Comparison of ENCODE assay signal across 2 cellular contexts in genomic region chr13:27981006-27981708, GRCh38.
TF ChIP-seq lines count a peak whose summit lies in the region.

No MANE protein-coding gene starts in this region.

TF ChIP-seq in GM23338, 12 proteins besides CTCF, POLR2A, EP300 and RAD21:
- no peak for TF ChIP-seq POLR2AphosphoS5 (IDR thresholded peaks at IDR 0.05; ENCODE audit: low read depth)
- peak; percentile 86 for TF ChIP-seq EZH2 (IDR thresholded peaks at IDR 0.05; ENCODE audit: low read depth, unreplicated experiment)

TF ChIP-seq in HepG2, 621 proteins besides CTCF, POLR2A, EP300 and RAD21:
- TF ChIP-seq KLF6 (CRISPR knock-in tag; IDR thresholded peaks at IDR 0.05): no peak
- TF ChIP-seq SIN3B (IDR thresholded peaks at IDR 0.05; ENCODE audit: low read length): no peak
- no peak for TF ChIP-seq IRF1 (CRISPR knock-in tag; IDR thresholded peaks at IDR 0.05; ENCODE audit: low read depth)
- TF ChIP-seq CREM (IDR thresholded peaks at IDR 0.05): no peak
- TF ChIP-seq CREM (CRISPR knock-in tag; IDR thresholded peaks at IDR 0.05): no peak
- no peak for TF ChIP-seq ZNF414 (CRISPR knock-in tag; IDR thresholded peaks at IDR 0.05)
- TF ChIP-seq NFE2L1 (CRISPR knock-in tag; IDR thresholded peaks at IDR 0.05; ENCODE audit: borderline replicate concordance): no peak
- TF ChIP-seq ZSCAN25 (CRISPR knock-in tag; IDR thresholded peaks at IDR 0.05): no peak
- no peak for TF ChIP-seq POLR2G (IDR thresholded peaks at IDR 0.05; ENCODE audit: low read depth, low read length)
- no peak for TF ChIP-seq PAF1 (CRISPR knock-in tag; IDR thresholded peaks at IDR 0.05)
- TF ChIP-seq SNAI1 (CRISPR knock-in tag; IDR thresholded peaks at IDR 0.05; ENCODE audit: borderline replicate concordance): no peak
- TF ChIP-seq SP4 (CRISPR knock-in tag; IDR thresholded peaks at IDR 0.05): no peak
- TF ChIP-seq AGO2 (optimal IDR thresholded peaks at IDR 0.05; ENCODE audit: low read depth, low read length): no peak
- TF ChIP-seq CBFB (CRISPR knock-in tag; IDR thresholded peaks at IDR 0.05): no peak
- TF ChIP-seq, protein P1, sequence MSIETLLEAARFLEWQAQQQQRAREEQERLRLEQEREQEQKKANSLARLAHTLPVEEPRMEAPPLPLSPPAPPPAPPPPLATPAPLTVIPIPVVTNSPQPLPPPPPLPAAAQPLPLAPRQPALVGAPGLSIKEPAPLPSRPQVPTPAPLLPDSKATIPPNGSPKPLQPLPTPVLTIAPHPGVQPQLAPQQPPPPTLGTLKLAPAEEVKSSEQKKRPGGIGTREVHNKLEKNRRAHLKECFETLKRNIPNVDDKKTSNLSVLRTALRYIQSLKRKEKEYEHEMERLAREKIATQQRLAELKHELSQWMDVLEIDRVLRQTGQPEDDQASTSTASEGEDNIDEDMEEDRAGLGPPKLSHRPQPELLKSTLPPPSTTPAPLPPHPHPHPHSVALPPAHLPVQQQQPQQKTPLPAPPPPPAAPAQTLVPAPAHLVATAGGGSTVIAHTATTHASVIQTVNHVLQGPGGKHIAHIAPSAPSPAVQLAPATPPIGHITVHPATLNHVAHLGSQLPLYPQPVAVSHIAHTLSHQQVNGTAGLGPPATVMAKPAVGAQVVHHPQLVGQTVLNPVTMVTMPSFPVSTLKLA (IDR thresholded peaks at IDR 0.05): no peak
- no peak for TF ChIP-seq CC2D1A (CRISPR knock-in tag; IDR thresholded peaks at IDR 0.05)
- TF ChIP-seq TBX2 (CRISPR knock-in tag; IDR thresholded peaks at IDR 0.05; ENCODE audit: borderline replicate concordance): no peak
- no peak for TF ChIP-seq ZFP36L2 (CRISPR knock-in tag; IDR thresholded peaks at IDR 0.05)
- no peak for TF ChIP-seq NFKB2 (CRISPR knock-in tag; IDR thresholded peaks at IDR 0.05; ENCODE audit: borderline replicate concordance)
TF ChIP-seq in HepG2: peak in this region for 0.
